ENCODE assay signal across 24 cellular contexts in genomic region chr11:21285104-21285503, GRCh38.
A peak's percentile ranks its signal among the peaks of the same experiment; 100 is the strongest.
DNase-seq lines count a peak whose midpoint lies in the region; ATAC-seq and TF ChIP-seq lines count a peak whose summit lies in the region.
"Had no signal": no experiment of that assay in that cellular context is flagged by ENCODE, and none has a peak within 500 bp of the region (broad histone marks: within the 10 kb centered on the region; RNA-seq: fewer than 3 reads in every experiment).

No MANE protein-coding gene starts in this region.

- H3K27ac ChIP-seq in SK-N-SH (ENCODE audit: low read depth in 2 of 2, low read length in 1 of 2): peak overlapping the region in 1 of 2 experiments; percentile 58; a peak in 2 of 4 replicates
- H3K27ac ChIP-seq in endodermal cell (ENCODE audit: low read depth, low read length): no peak overlapping the region
- H3K27ac ChIP-seq: BLaER1 had no signal

- POLR2A ChIA-PET in SK-N-SH (lab: Yijun Ruan, JAX): no interaction called here

- H3K9me3 ChIP-seq in SK-N-SH (no peaks in the 10 kb centered on the region), endodermal cell (ENCODE audit: control insufficient read depth, low read length) (no peaks in the 10 kb centered on the region)
- H3K9me3 ChIP-seq: BE2C had no signal

- H3F3A ChIP-seq in SK-N-SH (replicated peaks; ENCODE audit: insufficient read depth): no peaks in the 10 kb centered on the region

- DNase-seq in SK-N-SH (peak; percentile 8), endodermal cell (no peak), nephron progenitor cell (no peak)
- DNase-seq: 8988T; ACHN; BE2C; C1 segment of cervical spinal cord; CD4-positive, alpha-beta memory T cell; CD4-positive, CD25-positive, alpha-beta regulatory T cell; CD8-positive, alpha-beta memory T cell; COR-L47; DMS 273 treated with DMSO at 0.1 percent for 48 hours; DMS153; DMS53; DMS79; DND-41; EL; GDM1 had no signal

- H2AFZ ChIP-seq in SK-N-SH (ENCODE audit: low read depth): no peak overlapping the region

- H3K4me3 ChIP-seq in SK-N-SH (ENCODE audit: low read depth in 2 of 2, low read length in 1 of 2) (no peak overlapping the region), endodermal cell (ENCODE audit: low read length) (no peak overlapping the region)
- H3K4me3 ChIP-seq: BLaER1, GM12878 had no signal

- CTCF ChIA-PET in SK-N-SH (lab: Yijun Ruan, JAX): interaction anchor here (0.6 to 1.7 kb wide), 3 partner anchors 15 to 227 kb away, joined by 3 to 5 read pairs (median 4); no protein-coding TSS in a partner anchor

- H3K9me3 Mint-ChIP-seq in endodermal cell (no peaks in the 10 kb centered on the region), nephron progenitor cell (no peaks in the 10 kb centered on the region)

- TF ChIP-seq CTCF in SK-N-SH (IDR thresholded peaks at IDR 0.05): no peak
- TF ChIP-seq CTCF in endodermal cell (conservative IDR thresholded peaks at IDR 0.05): no peak
- no peak for TF ChIP-seq CTCF in nephron progenitor cell (IDR thresholded peaks at IDR 0.05)

- ATAC-seq in GM21576 (IDR thresholded peaks at IDR 0.05; ENCODE audit: unreplicated experiment) (no peak), HG02571 (IDR thresholded peaks at IDR 0.05; ENCODE audit: unreplicated experiment) (no peak), HG03097 (IDR thresholded peaks at IDR 0.05; ENCODE audit: low FRiP score, unreplicated experiment) (no peak)
- ATAC-seq: GM12878 had no signal

- H3K27me3 Mint-ChIP-seq in endodermal cell (ENCODE audit: insufficient read depth) (no peaks in the 10 kb centered on the region), nephron progenitor cell (ENCODE audit: low read depth, poor library complexity) (peaks cover 4% of the 10 kb centered on the region)
- H3K27me3 Mint-ChIP-seq: CD4-positive, alpha-beta memory T cell; CD4-positive, CD25-positive, alpha-beta regulatory T cell; CD8-positive, alpha-beta memory T cell had no signal

- H3K36me3 ChIP-seq in SK-N-SH (replicated peaks in 1 of 2; ENCODE audit: control insufficient read depth in 1 of 2, insufficient read depth in 2 of 2, low read length in 1 of 2): no peaks in the 10 kb centered on the region
- no peaks in the 10 kb centered on the region for H3K36me3 ChIP-seq in endodermal cell (ENCODE audit: control insufficient read depth, insufficient read depth, low read length)
- H3K36me3 ChIP-seq: BE2C, BLaER1 had no signal

- H3K27ac Mint-ChIP-seq in endodermal cell (peak overlapping the region; percentile 53), nephron progenitor cell (peak overlapping the region; percentile 74)
- H3K27ac Mint-ChIP-seq: CD14-positive monocyte; CD4-positive, alpha-beta memory T cell; CD4-positive, CD25-positive, alpha-beta regulatory T cell; CD8-positive, alpha-beta memory T cell had no signal

- H3K27me3 ChIP-seq in SK-N-SH (ENCODE audit: insufficient read depth): no peaks in the 10 kb centered on the region
- H3K27me3 ChIP-seq in endodermal cell (ENCODE audit: control insufficient read depth, insufficient read depth, low read length, poor library complexity, severe bottlenecking): no peaks in the 10 kb centered on the region
- H3K27me3 ChIP-seq: BE2C, BLaER1 had no signal

- no peaks in the 10 kb centered on the region for H4K20me1 ChIP-seq in SK-N-SH (ENCODE audit: insufficient read depth)
- H4K20me1 ChIP-seq: BLaER1 had no signal

- H3K79me2 ChIP-seq in SK-N-SH (ENCODE audit: insufficient read depth): no peaks in the 10 kb centered on the region

- peak in 1 of 2 experiments; percentile 40; a peak in 1 of 4 replicates for TF ChIP-seq EP300 in SK-N-SH (IDR thresholded peaks at IDR 0.05; ENCODE audit: borderline replicate concordance in 1 of 2, low read depth in 1 of 2, low read length in 1 of 2)

- H3K9ac ChIP-seq in SK-N-SH (no peak overlapping the region), endodermal cell (ENCODE audit: extremely low read depth, low read length, poor library complexity, severe bottlenecking) (no peak overlapping the region)
- H3K9ac ChIP-seq: BLaER1 had no signal

- H3K9me2 ChIP-seq in SK-N-SH: no peaks in the 10 kb centered on the region

- 1% methylated on average over 2 of the region's 2 CpGs for WGBS in SK-N-SH (ENCODE audit: low lambda C conversion rate)
- 87% methylated on average over 1 of the region's 2 CpGs; no CpG with 5 or more reads in 1 of the 2 experiments for WGBS in endodermal cell (ENCODE audit: insufficient coverage in 1 of 2, insufficient read length in 1 of 2), 2 experiments

- no peak overlapping the region for H3K4me2 ChIP-seq in SK-N-SH
- H3K4me2 ChIP-seq: BLaER1 had no signal

- no peak overlapping the region for H3K4me3 Mint-ChIP-seq in endodermal cell
- no peak overlapping the region for H3K4me3 Mint-ChIP-seq in nephron progenitor cell
- H3K4me3 Mint-ChIP-seq: CD14-positive monocyte; CD4-positive, alpha-beta memory T cell; CD4-positive, CD25-positive, alpha-beta regulatory T cell; CD8-positive, alpha-beta memory T cell had no signal

- H3K36me3 Mint-ChIP-seq in endodermal cell (ENCODE audit: low read depth): no peaks in the 10 kb centered on the region
- H3K36me3 Mint-ChIP-seq in nephron progenitor cell (ENCODE audit: low read depth): no peaks in the 10 kb centered on the region
- H3K36me3 Mint-ChIP-seq: CD14-positive monocyte; CD4-positive, alpha-beta memory T cell; CD4-positive, CD25-positive, alpha-beta regulatory T cell; CD8-positive, alpha-beta memory T cell had no signal

- H3K4me1 ChIP-seq in SK-N-SH (ENCODE audit: control insufficient read depth in 1 of 2, insufficient read depth in 2 of 2, low read depth in 1 of 2, low read length in 1 of 2): peaks cover 0 to 13% of the 10 kb centered on the region in 2 experiments; a peak in 2 of 4 replicates
- peaks cover 4% of the 10 kb centered on the region for H3K4me1 ChIP-seq in endodermal cell (ENCODE audit: control insufficient read depth, insufficient read depth, low read length)
- H3K4me1 ChIP-seq: BE2C, BLaER1 had no signal

- TF ChIP-seq RAD21 in SK-N-SH (IDR thresholded peaks at IDR 0.05; ENCODE audit: low read length): no peak

- H3K4me1 Mint-ChIP-seq in endodermal cell (peaks cover 18% of the 10 kb centered on the region), nephron progenitor cell (peaks cover 8% of the 10 kb centered on the region)
- H3K4me1 Mint-ChIP-seq: CD14-positive monocyte; CD4-positive, alpha-beta memory T cell; CD4-positive, CD25-positive, alpha-beta regulatory T cell; CD8-positive, alpha-beta memory T cell had no signal

TF ChIP-seq in SK-N-SH, 30 proteins besides CTCF, POLR2A, EP300 and RAD21:
- TF ChIP-seq FOXJ3 (CRISPR knock-in tag; IDR thresholded peaks at IDR 0.05) (0 out of 2 replicates have a peak, but pooled peaks have one; percentile 13), GATA2 (CRISPR knock-in tag; IDR thresholded peaks at IDR 0.05) (peak; percentile 55; the same call in 1 of the 2 replicates), TAF1 (IDR thresholded peaks at IDR 0.05; ENCODE audit: borderline replicate concordance, low read depth, low read length) (no peak), NRF1 (IDR thresholded peaks at IDR 0.05; ENCODE audit: low read depth, low read length) (no peak)
TF ChIP-seq in SK-N-SH: peak in this region for 2.
